In the genomic region with DNA sequence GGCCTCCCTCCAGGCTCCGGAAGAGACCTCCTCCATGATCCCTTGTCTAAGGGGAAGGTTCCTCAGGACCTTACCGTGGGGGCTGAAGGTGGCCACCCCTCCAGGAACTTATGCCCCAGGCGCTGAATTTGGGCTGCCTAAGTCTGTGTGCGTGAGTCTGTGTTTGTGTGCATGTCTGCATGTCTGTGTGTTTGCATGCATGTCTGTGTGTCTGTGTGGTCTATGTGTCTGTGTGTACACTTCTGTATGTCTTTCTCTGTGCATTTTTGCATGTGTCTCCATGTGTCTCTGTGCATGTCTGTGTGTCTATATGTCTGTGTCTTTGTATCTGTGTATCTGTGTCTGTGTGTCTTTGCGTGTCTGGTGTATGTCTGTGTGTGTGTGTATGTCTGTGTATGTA, we compare ENCODE assay signal across 21 cellular contexts. TPM values are rescaled to one million over a fixed set of nuclear protein-coding genes. Genes with fewer than 3 reads are reported as not detected.
A peak's percentile ranks its signal among the peaks of the same experiment; 100 is the strongest.
DNase-seq lines count a peak whose midpoint lies in the region; ATAC-seq, FAIRE-seq and TF ChIP-seq lines count a peak whose summit lies in the region.
"Had no signal": no experiment of that assay in that cellular context is flagged by ENCODE, and none has a peak within 500 bp of the region (broad histone marks: within the 10 kb centered on the region; RNA-seq: fewer than 3 reads in every experiment).

No MANE protein-coding gene starts in this region.

- no peaks in the 10 kb centered on the region for H3K4me1 ChIP-seq in osteoblast (ENCODE audit: insufficient read depth, low read length)
- peaks cover 6 to 46% (median 30%) of the 10 kb centered on the region in 4 donors for H3K4me1 ChIP-seq in transverse colon

- TF ChIP-seq POLR2A in transverse colon (IDR thresholded peaks at IDR 0.05): no peak

- in situ Hi-C loops in transverse colon (cut with MboI; ENCODE audit: low pct_ligation_motif_present in 1 of 4, low pct_unique_long_range_greater_than_20kb in 1 of 4, low sequenced_read_pairs in 3 of 4): no loop called here

- peak; percentile 7 for FAIRE-seq in bronchial epithelial cell (lab: Jason Lieb, UNC)
- FAIRE-seq: A204.1, G401.6 had no signal

- H3K27ac Mint-ChIP-seq in Calu3 (ENCODE audit: unreplicated experiment): no peak overlapping the region
- H3K27ac Mint-ChIP-seq: B cell; CD4-positive, CD25-positive, alpha-beta regulatory T cell; CD8-positive, alpha-beta memory T cell; H9 had no signal

- no peak for TF ChIP-seq EP300 in transverse colon (IDR thresholded peaks at IDR 0.05; ENCODE audit: low read depth)

- TF ChIP-seq CTCF in Calu3 (IDR thresholded peaks at IDR 0.05; ENCODE audit: unreplicated experiment) (no peak), bronchial epithelial cell (IDR thresholded peaks at IDR 0.05; ENCODE audit: insufficient read depth, low read length, severe bottlenecking) (no peak), osteoblast (IDR thresholded peaks at IDR 0.05; ENCODE audit: extremely low read depth, low read depth, low read length) (no peak), transverse colon (IDR thresholded peaks at IDR 0.05) (no peak)

- no peak for DNase-seq in Calu3
- no peak for DNase-seq in bronchial epithelial cell (ENCODE audit: low read depth)
- DNase-seq in osteoblast (ENCODE audit: insufficient read length, low spot score, missing footprints): peak; percentile 10
- DNase-seq in transverse colon: no peak
- no peak for DNase-seq in inferior parietal cortex (ENCODE audit: extremely low spot score)
- no peak for DNase-seq in DMS153 (lab: John Stamatoyannopoulos, UW)
- DNase-seq: CD4-positive, CD25-positive, alpha-beta regulatory T cell; CD8-positive, alpha-beta memory T cell; DND-41; GM23248; H9 had no signal

- H3K4me3 ChIP-seq in bronchial epithelial cell (ENCODE audit: low read depth, low read length) (no peak overlapping the region), osteoblast (ENCODE audit: insufficient read depth, low read length) (no peak overlapping the region), transverse colon (no peak overlapping the region)
- H3K4me3 ChIP-seq: BLaER1, GM23248 had no signal

- H3K36me3 ChIP-seq in bronchial epithelial cell (ENCODE audit: control insufficient read depth, insufficient read depth, low read length): no peaks in the 10 kb centered on the region
- no peaks in the 10 kb centered on the region for H3K36me3 ChIP-seq in osteoblast (ENCODE audit: insufficient read depth, low read length)
- no peaks in the 10 kb centered on the region for H3K36me3 ChIP-seq in transverse colon
- H3K36me3 ChIP-seq: BLaER1 had no signal

- H2AFZ ChIP-seq in osteoblast (ENCODE audit: low read length): no peak overlapping the region
- H2AFZ ChIP-seq: GM23248 had no signal

- 70 to 77% methylated on average over 2 to 5 of the region's 5 CpGs for WGBS in transverse colon (ENCODE audit: low coverage in 1 of 2), 2 donors

- H3K27me3 ChIP-seq in bronchial epithelial cell (ENCODE audit: control insufficient read depth, insufficient read depth, low read length): no peaks in the 10 kb centered on the region
- peaks cover 8% of the 10 kb centered on the region for H3K27me3 ChIP-seq in osteoblast (ENCODE audit: insufficient read depth, low read length)
- H3K27me3 ChIP-seq in transverse colon: no peaks in the 10 kb centered on the region
- H3K27me3 ChIP-seq: BLaER1 had no signal

- no peaks in the 10 kb centered on the region for H3K9me3 Mint-ChIP-seq in Calu3 (ENCODE audit: low read depth, unreplicated experiment)
- H3K9me3 Mint-ChIP-seq: CD4-positive, CD25-positive, alpha-beta regulatory T cell; CD8-positive, alpha-beta memory T cell; H9 had no signal

- CTCF ChIA-PET in Calu3 (lab: Charles Lee): no interaction called here

- no peaks in the 10 kb centered on the region for H3K79me2 ChIP-seq in osteoblast (ENCODE audit: insufficient read depth, low read length)

- no peaks in the 10 kb centered on the region for H3K27me3 Mint-ChIP-seq in Calu3 (ENCODE audit: unreplicated experiment)

- H3K4me1 Mint-ChIP-seq in Calu3 (ENCODE audit: low read depth, unreplicated experiment): peaks cover 14% of the 10 kb centered on the region
- H3K4me1 Mint-ChIP-seq: B cell; CD4-positive, CD25-positive, alpha-beta regulatory T cell; CD8-positive, alpha-beta memory T cell had no signal

- intact Hi-C loops in Calu3 (cut with micrococcal nuclease; ENCODE audit: unreplicated experiment): no loop called here
- intact Hi-C loops in transverse colon (cut with DNase I; ENCODE audit: low total_unique reads): no loop called here

- H3K4me3 Mint-ChIP-seq in Calu3 (ENCODE audit: low read depth, unreplicated experiment): no peak overlapping the region
- H3K4me3 Mint-ChIP-seq: B cell; CD4-positive, CD25-positive, alpha-beta regulatory T cell; CD8-positive, alpha-beta memory T cell; H9 had no signal

- no peaks in the 10 kb centered on the region for H3K9me3 ChIP-seq in osteoblast (ENCODE audit: low read depth, low read length)
- H3K9me3 ChIP-seq in transverse colon: no peaks in the 10 kb centered on the region

- BruUV-seq in Calu3 (replicated peaks; lab: Mats Ljungman, UMichigan): TSS peak; percentile 76

- ATAC-seq in HG02852 (IDR thresholded peaks at IDR 0.05; ENCODE audit: unreplicated experiment): no peak
- no peak for ATAC-seq in GM21737 (IDR thresholded peaks at IDR 0.05; ENCODE audit: unreplicated experiment)
- ATAC-seq: HCT116 had no signal

- peaks cover 4% of the 10 kb centered on the region for H3K36me3 Mint-ChIP-seq in Calu3 (ENCODE audit: insufficient read depth, unreplicated experiment)
- H3K36me3 Mint-ChIP-seq: CD4-positive, CD25-positive, alpha-beta regulatory T cell; CD8-positive, alpha-beta memory T cell had no signal

- H3K27ac ChIP-seq in osteoblast (ENCODE audit: low read depth, low read length): no peak overlapping the region
- H3K27ac ChIP-seq in transverse colon: peak overlapping the region; percentile 87 to 92 (median 88)
- H3K27ac ChIP-seq: 22Rv1, BLaER1, C4-2B, GM23248 had no signal

- no peaks in the 10 kb centered on the region for H4K20me1 ChIP-seq in osteoblast (ENCODE audit: insufficient read depth, low read length)
- H4K20me1 ChIP-seq: BLaER1 had no signal

- H3K4me2 ChIP-seq in osteoblast (ENCODE audit: insufficient read depth, low read length): no peak overlapping the region
- H3K4me2 ChIP-seq: BLaER1 had no signal

RNA-seq across cellular contexts. Expression of a gene that starts 20.5 kb away (rescaled TPM):
- total RNA-seq in Calu3 (2022) (2.8 and 3.3 TPM in 2 replicates), bronchial epithelial cell (1.8 and 1.9 TPM in 2 replicates), osteoblast (not detected in 2 replicates), transverse colon (100 to 1,000 TPM in 3 of 4 donors, 10 to 100 TPM in 1; 77.4 to 199 (median 141) TPM)
- total RNA-seq: B cell; CD8-positive, alpha-beta memory T cell; GM23248; H4 had no signal

RNA-seq across cellular contexts. Expression of a gene that starts 45.4 kb away (rescaled TPM):
- total RNA-seq in Calu3 (2022) (not detected in 2 replicates), bronchial epithelial cell (not detected in 2 replicates), osteoblast (not detected in 2 replicates), transverse colon (not detected)
- total RNA-seq: B cell; CD4-positive, CD25-positive, alpha-beta regulatory T cell; CD8-positive, alpha-beta memory T cell; GM23248; H4; H9 had no signal

Comparison
In these comparisons a context has a peak if more than half of its experiments do, and no peak if none do; other contexts are left out.
1. RNA of a gene that starts 20.5 kb away (total RNA-seq): 77.4 to 199 TPM in transverse colon; 2.8 to 3.3 TPM in Calu3, 1.8 to 1.9 TPM in bronchial epithelial cell and not detected in osteoblast; every median in the first group is over 10 times any median in the second.